In the genomic region with DNA sequence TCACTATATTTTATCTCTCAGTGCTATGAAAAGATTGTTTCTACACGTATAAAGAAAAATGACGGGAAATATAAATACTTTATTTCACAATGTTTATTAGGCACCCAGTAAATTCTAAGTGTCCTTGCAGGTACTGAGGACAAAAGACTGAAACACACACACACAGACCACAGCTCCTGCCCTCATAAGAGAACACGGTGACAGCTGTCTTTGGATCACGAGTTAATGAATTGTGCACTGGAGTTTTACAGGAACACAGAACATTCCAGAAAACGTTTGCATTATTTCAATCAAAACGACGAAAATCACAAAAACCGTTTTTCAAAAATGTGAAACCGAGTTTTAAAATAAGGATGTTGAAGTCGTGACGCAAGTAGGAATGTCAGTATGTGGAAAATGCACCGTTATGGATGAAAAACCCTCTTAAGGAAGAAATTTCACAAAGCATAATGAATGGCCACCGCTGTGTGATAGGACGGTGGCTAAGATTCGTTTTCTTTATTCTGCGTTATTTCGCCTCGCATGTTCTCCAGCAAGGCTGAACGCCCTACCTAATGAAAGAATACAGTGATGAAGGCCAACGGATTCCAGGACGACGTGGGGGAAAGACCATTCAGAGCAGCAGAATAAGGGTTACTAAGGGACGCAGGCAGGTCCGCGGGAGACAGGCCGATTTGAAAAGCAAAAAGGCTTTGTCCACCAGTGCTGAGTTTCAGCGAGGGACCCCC, we compare ENCODE assay signal across 8 cellular contexts. TPM values are rescaled to one million over a fixed set of nuclear protein-coding genes. Genes with fewer than 3 reads are reported as not detected.
A peak's percentile ranks its signal among the peaks of the same experiment; 100 is the strongest.
DNase-seq lines count a peak whose midpoint lies in the region; ATAC-seq and TF ChIP-seq lines count a peak whose summit lies in the region.

No MANE protein-coding gene starts in this region.

- 21% methylated on average over 27 of the region's 27 CpGs for WGBS in smooth muscle cell (ENCODE audit: low lambda C conversion rate)

- H4K20me1 ChIP-seq in smooth muscle cell (ENCODE audit: low read depth) = no peaks in the 10 kb centered on the region

- H3K9ac ChIP-seq in smooth muscle cell (ENCODE audit: low read depth) = peak overlapping the region; percentile 69

- TF ChIP-seq CTCF in GM12864 (IDR thresholded peaks at IDR 0.05; ENCODE audit: low read depth, low read length, missing control alignments) = no peak
- TF ChIP-seq CTCF in WERI-Rb-1 (IDR thresholded peaks at IDR 0.05; ENCODE audit: low read depth, low read length) = no peak
- TF ChIP-seq CTCF in smooth muscle cell (IDR thresholded peaks at IDR 0.05; ENCODE audit: borderline replicate concordance, insufficient read depth, poor library complexity, severe bottlenecking) = no peak

- peak overlapping the region; percentile 81 for H3K4me2 ChIP-seq in smooth muscle cell

- ATAC-seq in HG02852 (IDR thresholded peaks at IDR 0.05; ENCODE audit: unreplicated experiment) (peak; percentile 20), GM21529 (IDR thresholded peaks at IDR 0.05; ENCODE audit: unreplicated experiment) (no peak)

- H3F3A ChIP-seq in smooth muscle cell (ENCODE audit: low read depth) = no peaks in the 10 kb centered on the region

- peak overlapping the region; percentile 85 for H3K4me3 ChIP-seq in GM12864 (ENCODE audit: low read depth, low read length)
- H3K4me3 ChIP-seq in WERI-Rb-1 (ENCODE audit: low read depth, low read length) = peak overlapping the region; percentile 53
- H3K4me3 ChIP-seq in smooth muscle cell = peak overlapping the region; percentile 66

- peaks cover 3% of the 10 kb centered on the region for H3K4me1 ChIP-seq in smooth muscle cell (ENCODE audit: low read depth)

- no peak for DNase-seq in GM12864 (ENCODE audit: low read depth)
- peak; percentile 91 for DNase-seq in WERI-Rb-1
- DNase-seq in hepatic stellate cell (ENCODE audit: low spot score) = peak; percentile 20
- DNase-seq in smooth muscle cell (lab: John Stamatoyannopoulos, UW; ENCODE audit: unreplicated experiment) = no peak
- no peak for DNase-seq in MV-4-11 (lab: John Stamatoyannopoulos, UW)
- DNase-seq in NOMO-1 (lab: John Stamatoyannopoulos, UW; ENCODE audit: unreplicated experiment in 2 of 2) = no peak

- H3K27ac ChIP-seq in WERI-Rb-1 = peak overlapping the region; percentile 97
- H3K27ac ChIP-seq in smooth muscle cell (ENCODE audit: low read depth) = peak overlapping the region; percentile 90

- no peaks in the 10 kb centered on the region for H3K9me3 ChIP-seq in WERI-Rb-1 (ENCODE audit: severe bottlenecking)
- no peaks in the 10 kb centered on the region for H3K9me3 ChIP-seq in smooth muscle cell (replicated peaks; ENCODE audit: low read depth)

- no peaks in the 10 kb centered on the region for H3K79me2 ChIP-seq in smooth muscle cell (ENCODE audit: low read depth)

- H3K27me3 ChIP-seq in WERI-Rb-1 (ENCODE audit: insufficient read depth, low read depth, severe bottlenecking) = no peaks in the 10 kb centered on the region
- H3K27me3 ChIP-seq in smooth muscle cell (ENCODE audit: low read depth) = no peaks in the 10 kb centered on the region

- peak overlapping the region; percentile 11 for H2AFZ ChIP-seq in smooth muscle cell (ENCODE audit: low read depth)

- H3K36me3 ChIP-seq in WERI-Rb-1 (no peaks in the 10 kb centered on the region), smooth muscle cell (ENCODE audit: low read depth) (no peaks in the 10 kb centered on the region)

RNA-seq across cellular contexts. Expression of a gene that starts 24.2 kb away (rescaled TPM):
- 7.6 and 16.3 TPM in 2 replicates for total RNA-seq in smooth muscle cell
- 18.5 and 27.4 TPM in 2 replicates for polyA plus RNA-seq in smooth muscle cell

RNA-seq across cellular contexts. Expression of a gene that starts 37.0 kb away (rescaled TPM):
- total RNA-seq in smooth muscle cell = 18.5 and 22.0 TPM in 2 replicates
- polyA plus RNA-seq in smooth muscle cell = 30.5 and 30.7 TPM in 2 replicates

Comparison
In these comparisons a context has a peak if more than half of its experiments do, and no peak if none do; other contexts are left out.
1. DNase-seq: peak in WERI-Rb-1 (single experiment) and hepatic stellate cell (single experiment); none in GM12864 (single experiment), smooth muscle cell (single experiment), MV-4-11 (single experiment) and NOMO-1 (0 of 2).
2. Peak in every context shown above with its lines, with median percentiles within 50 percentile points of each other: H3K4me3 ChIP-seq.